In the genomic region with DNA sequence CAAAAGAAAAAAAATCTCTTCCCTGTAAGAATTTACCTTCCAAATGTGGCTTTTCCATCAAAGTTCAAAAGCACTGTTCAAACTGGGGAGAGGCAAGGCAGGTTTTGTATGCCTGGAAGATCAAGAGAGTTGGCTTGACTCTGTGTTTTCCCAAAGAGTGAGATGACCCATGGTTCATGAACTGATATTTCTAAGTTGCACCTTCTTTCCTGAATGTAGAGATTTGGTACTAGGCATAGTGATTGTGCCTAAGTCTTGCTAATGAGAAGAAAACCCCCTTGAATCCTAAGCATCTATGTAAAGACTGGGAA, we compare ENCODE assay signal across 2 cellular contexts.
TF ChIP-seq lines count a peak whose summit lies in the region.

No MANE protein-coding gene starts in this region.

TF ChIP-seq in liver, 16 proteins besides CTCF, POLR2A, EP300 and RAD21:
- TF ChIP-seq, protein P1, sequence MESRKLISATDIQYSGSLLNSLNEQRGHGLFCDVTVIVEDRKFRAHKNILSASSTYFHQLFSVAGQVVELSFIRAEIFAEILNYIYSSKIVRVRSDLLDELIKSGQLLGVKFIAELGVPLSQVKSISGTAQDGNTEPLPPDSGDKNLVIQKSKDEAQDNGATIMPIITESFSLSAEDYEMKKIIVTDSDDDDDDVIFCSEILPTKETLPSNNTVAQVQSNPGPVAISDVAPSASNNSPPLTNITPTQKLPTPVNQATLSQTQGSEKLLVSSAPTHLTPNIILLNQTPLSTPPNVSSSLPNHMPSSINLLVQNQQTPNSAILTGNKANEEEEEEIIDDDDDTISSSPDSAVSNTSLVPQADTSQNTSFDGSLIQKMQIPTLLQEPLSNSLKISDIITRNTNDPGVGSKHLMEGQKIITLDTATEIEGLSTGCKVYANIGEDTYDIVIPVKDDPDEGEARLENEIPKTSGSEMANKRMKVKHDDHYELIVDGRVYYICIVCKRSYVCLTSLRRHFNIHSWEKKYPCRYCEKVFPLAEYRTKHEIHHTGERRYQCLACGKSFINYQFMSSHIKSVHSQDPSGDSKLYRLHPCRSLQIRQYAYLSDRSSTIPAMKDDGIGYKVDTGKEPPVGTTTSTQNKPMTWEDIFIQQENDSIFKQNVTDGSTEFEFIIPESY (IDR thresholded peaks at IDR 0.05), result no peak
- TF ChIP-seq SP1 (IDR thresholded peaks at IDR 0.05) (no peak), JUND (IDR thresholded peaks at IDR 0.05) (peak in 1 of 2 donors; percentile 4), TAF1 (conservative IDR thresholded peaks at IDR 0.05) (no peak), RXRA (IDR thresholded peaks at IDR 0.05) (peak; percentile 70 to 74), FOXA1 (IDR thresholded peaks at IDR 0.05) (no peak)
- TF ChIP-seq, protein P2, sequence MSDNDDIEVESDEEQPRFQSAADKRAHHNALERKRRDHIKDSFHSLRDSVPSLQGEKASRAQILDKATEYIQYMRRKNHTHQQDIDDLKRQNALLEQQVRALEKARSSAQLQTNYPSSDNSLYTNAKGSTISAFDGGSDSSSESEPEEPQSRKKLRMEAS (IDR thresholded peaks at IDR 0.05), result no peak

TF ChIP-seq in HepG2, 621 proteins besides CTCF, POLR2A, EP300 and RAD21:
- TF ChIP-seq TRIM24 (CRISPR knock-in tag; IDR thresholded peaks at IDR 0.05) (no peak), IKZF1 (IDR thresholded peaks at IDR 0.05) (no peak), ZNF616 (CRISPR knock-in tag; IDR thresholded peaks at IDR 0.05; ENCODE audit: low read depth) (no peak), HNRNPUL1 (IDR thresholded peaks at IDR 0.05; ENCODE audit: low read depth, low read length) (no peak), ZNF329 (CRISPR knock-in tag; IDR thresholded peaks at IDR 0.05; ENCODE audit: low read depth) (no peak), NBN (conservative IDR thresholded peaks at IDR 0.05) (no peak), RBFOX2 (IDR thresholded peaks at IDR 0.05; ENCODE audit: low read depth, low read length) (no peak), ZNF260 (CRISPR knock-in tag; IDR thresholded peaks at IDR 0.05; ENCODE audit: borderline replicate concordance, low read depth) (no peak), NCOA5 (CRISPR knock-in tag; IDR thresholded peaks at IDR 0.05) (no peak)
- TF ChIP-seq, protein P3, sequence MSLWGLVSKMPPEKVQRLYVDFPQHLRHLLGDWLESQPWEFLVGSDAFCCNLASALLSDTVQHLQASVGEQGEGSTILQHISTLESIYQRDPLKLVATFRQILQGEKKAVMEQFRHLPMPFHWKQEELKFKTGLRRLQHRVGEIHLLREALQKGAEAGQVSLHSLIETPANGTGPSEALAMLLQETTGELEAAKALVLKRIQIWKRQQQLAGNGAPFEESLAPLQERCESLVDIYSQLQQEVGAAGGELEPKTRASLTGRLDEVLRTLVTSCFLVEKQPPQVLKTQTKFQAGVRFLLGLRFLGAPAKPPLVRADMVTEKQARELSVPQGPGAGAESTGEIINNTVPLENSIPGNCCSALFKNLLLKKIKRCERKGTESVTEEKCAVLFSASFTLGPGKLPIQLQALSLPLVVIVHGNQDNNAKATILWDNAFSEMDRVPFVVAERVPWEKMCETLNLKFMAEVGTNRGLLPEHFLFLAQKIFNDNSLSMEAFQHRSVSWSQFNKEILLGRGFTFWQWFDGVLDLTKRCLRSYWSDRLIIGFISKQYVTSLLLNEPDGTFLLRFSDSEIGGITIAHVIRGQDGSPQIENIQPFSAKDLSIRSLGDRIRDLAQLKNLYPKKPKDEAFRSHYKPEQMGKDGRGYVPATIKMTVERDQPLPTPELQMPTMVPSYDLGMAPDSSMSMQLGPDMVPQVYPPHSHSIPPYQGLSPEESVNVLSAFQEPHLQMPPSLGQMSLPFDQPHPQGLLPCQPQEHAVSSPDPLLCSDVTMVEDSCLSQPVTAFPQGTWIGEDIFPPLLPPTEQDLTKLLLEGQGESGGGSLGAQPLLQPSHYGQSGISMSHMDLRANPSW (CRISPR knock-in tag; IDR thresholded peaks at IDR 0.05; ENCODE audit: borderline replicate concordance), result no peak
TF ChIP-seq in HepG2: peak in this region for 0.
